ENCODE assay signal across 9 cellular contexts in the genomic region with DNA sequence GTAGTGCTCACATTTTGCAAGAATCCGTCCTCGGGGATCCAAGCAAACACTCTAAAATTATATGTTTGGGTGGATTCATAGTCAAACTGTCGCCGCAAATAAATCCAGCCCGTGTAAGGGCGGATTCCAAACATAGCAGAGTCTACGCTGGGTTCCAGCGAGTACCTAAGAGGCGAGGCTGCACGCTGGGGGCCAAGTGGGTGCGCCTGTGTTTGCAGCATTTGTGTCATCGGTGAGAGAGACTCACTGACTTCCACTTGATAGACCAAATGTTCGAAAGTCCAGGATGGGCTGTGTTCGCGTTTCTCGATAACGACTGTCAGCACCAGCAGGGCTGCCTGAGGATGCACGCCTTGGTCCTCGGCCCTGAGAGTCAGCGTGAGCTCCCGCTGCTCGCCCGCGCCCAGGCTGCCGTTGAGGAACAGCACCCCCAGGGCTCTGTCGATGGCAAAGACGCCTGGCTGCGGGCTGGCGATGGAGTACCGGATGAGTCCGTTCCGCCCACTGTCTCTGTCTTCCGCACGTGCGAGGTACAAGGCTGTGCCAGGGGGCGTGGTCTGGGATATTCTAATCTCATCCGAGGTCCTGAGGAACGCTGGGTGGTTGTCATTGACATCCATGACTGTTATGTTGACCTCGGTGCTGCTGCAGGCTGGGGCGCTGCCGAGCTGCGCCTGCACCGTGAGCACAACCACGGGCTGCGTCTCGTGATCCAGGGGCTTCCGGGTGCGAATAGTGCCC.
DNase-seq lines count a peak whose midpoint lies in the region; ATAC-seq and TF ChIP-seq lines count a peak whose summit lies in the region.
"Had no signal": no experiment of that assay in that cellular context is flagged by ENCODE, and none has a peak within 500 bp of the region (broad histone marks: within the 10 kb centered on the region; RNA-seq: fewer than 3 reads in every experiment).

No MANE protein-coding gene starts in this region.

- DNase-seq in NCI-H748 (lab: John Stamatoyannopoulos, UW; ENCODE audit: unreplicated experiment) (peak; percentile 62), NCI-H748 treated with DMSO at 0.1 percent for 48 hours (lab: John Stamatoyannopoulos, UW) (no peak), choroid plexus epithelial cell (ENCODE audit: low read depth) (no peak), OCI-M2 (lab: John Stamatoyannopoulos, UW; ENCODE audit: unreplicated experiment) (no peak)
- peak; percentile 34 for DNase-seq in activated CD4-positive, alpha-beta T cell treated with anti-CD3 and anti-CD28 coated beads for 1 hour

- no peaks in the 10 kb centered on the region for H3K4me1 ChIP-seq in muscle layer of duodenum (ENCODE audit: control insufficient read depth in 1 of 2, insufficient read depth in 2 of 2, low read length in 2 of 2)

- H3K4me3 Mint-ChIP-seq in stimulated activated naive CD8-positive, alpha-beta T cell treated with anti-CD3 and anti-CD28 coated beads, Interleukin-15, Interleukin-2, amounts not matched to agents 100 ng/mL and 50 ng/mL, for 24 hours: peak overlapping the region; percentile 79

- no peaks in the 10 kb centered on the region for H3K27me3 ChIP-seq in muscle layer of duodenum (ENCODE audit: low read depth, low read length)

- H3K4me3 ChIP-seq in choroid plexus epithelial cell (ENCODE audit: low read depth, low read length): no peak overlapping the region
- H3K4me3 ChIP-seq in muscle layer of duodenum (ENCODE audit: low read depth in 1 of 2, low read length in 2 of 2): peak overlapping the region; percentile 42 to 50

- no peak overlapping the region for H3K27ac ChIP-seq in muscle layer of duodenum (ENCODE audit: low read length)
- H3K27ac ChIP-seq: epithelial cell of prostate had no signal

- no peaks in the 10 kb centered on the region for H3K36me3 ChIP-seq in muscle layer of duodenum (ENCODE audit: control insufficient read depth in 1 of 2, insufficient read depth in 2 of 2, low read length in 2 of 2)

- peak overlapping the region; percentile 12 for H3K27ac Mint-ChIP-seq in stimulated activated naive CD8-positive, alpha-beta T cell treated with anti-CD3 and anti-CD28 coated beads, Interleukin-15, Interleukin-2, amounts not matched to agents 100 ng/mL and 50 ng/mL, for 24 hours

- peaks cover 34% of the 10 kb centered on the region for H3K27me3 Mint-ChIP-seq in stimulated activated naive CD8-positive, alpha-beta T cell treated with anti-CD3 and anti-CD28 coated beads, Interleukin-15, Interleukin-2, amounts not matched to agents 100 ng/mL and 50 ng/mL, for 24 hours

- peak; percentile 87 for ATAC-seq in HG03442 (IDR thresholded peaks at IDR 0.05; ENCODE audit: unreplicated experiment)

- peaks cover 11% of the 10 kb centered on the region for H3K4me1 Mint-ChIP-seq in stimulated activated naive CD8-positive, alpha-beta T cell treated with anti-CD3 and anti-CD28 coated beads, Interleukin-15, Interleukin-2, amounts not matched to agents 100 ng/mL and 50 ng/mL, for 24 hours (ENCODE audit: low read depth)

- no peaks in the 10 kb centered on the region for H3K9me3 ChIP-seq in muscle layer of duodenum (ENCODE audit: control insufficient read depth in 1 of 2, low read length in 2 of 2)

- no peaks in the 10 kb centered on the region for H3K36me3 Mint-ChIP-seq in stimulated activated naive CD8-positive, alpha-beta T cell treated with anti-CD3 and anti-CD28 coated beads, Interleukin-15, Interleukin-2, amounts not matched to agents 100 ng/mL and 50 ng/mL, for 24 hours (ENCODE audit: low read depth)

- H3K9me3 Mint-ChIP-seq in stimulated activated naive CD8-positive, alpha-beta T cell treated with anti-CD3 and anti-CD28 coated beads, Interleukin-15, Interleukin-2, amounts not matched to agents 100 ng/mL and 50 ng/mL, for 24 hours: no peaks in the 10 kb centered on the region

- peak; percentile 8 for TF ChIP-seq CTCF in choroid plexus epithelial cell (conservative IDR thresholded peaks at IDR 0.05; ENCODE audit: low read depth, low read length)

Comparison
In these comparisons a context has a peak if more than half of its experiments do, and no peak if none do; other contexts are left out.
1. DNase-seq: peak in NCI-H748 (single experiment) and activated CD4-positive, alpha-beta T cell treated with anti-CD3 and anti-CD28 coated beads for 1 hour (single experiment); none in NCI-H748 treated with DMSO at 0.1 percent for 48 hours (single experiment), choroid plexus epithelial cell (single experiment) and OCI-M2 (single experiment).